Comparison of ENCODE assay signal across 1 cellular context in the genomic region with DNA sequence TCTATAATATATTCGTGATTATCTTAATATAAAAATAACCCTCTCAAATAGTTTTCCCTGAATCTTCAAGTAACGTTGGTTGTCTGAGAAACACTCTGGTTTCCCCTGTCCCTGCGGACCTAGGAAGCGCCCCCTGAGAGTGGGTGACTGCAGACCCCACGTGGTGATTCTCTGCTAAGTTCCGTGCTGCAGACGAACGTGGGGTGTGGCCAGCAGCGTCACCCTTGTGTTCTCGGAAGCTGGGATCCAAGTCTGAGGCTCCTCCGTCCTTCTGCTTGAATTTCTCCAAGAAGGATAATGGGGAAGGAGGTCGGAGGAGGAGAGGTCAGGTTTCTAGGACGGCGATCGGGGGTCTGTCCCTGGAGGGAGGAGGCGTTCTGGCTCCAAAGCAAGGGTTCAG.
A peak's percentile ranks its signal among the peaks of the same experiment; 100 is the strongest.
TF ChIP-seq lines count a peak whose summit lies in the region.

No MANE protein-coding gene starts in this region.

TF ChIP-seq in HepG2, 621 proteins besides CTCF, POLR2A, EP300 and RAD21:
- TF ChIP-seq ZNF580 (CRISPR knock-in tag; IDR thresholded peaks at IDR 0.05; ENCODE audit: borderline replicate concordance, low read depth) (no peak), POLR2AphosphoS2 (IDR thresholded peaks at IDR 0.05; ENCODE audit: low read depth, low read length) (peak; percentile 30; the same call in 1 of the 2 replicates)
TF ChIP-seq in HepG2: peak in this region for 1.
